ENCODE assay signal across 31 cellular contexts in genomic region chr2:46120792-46121565, GRCh38.
"Had no signal": no experiment of that assay in that cellular context is flagged by ENCODE, and none has a peak within 500 bp of the region (broad histone marks: within the 10 kb centered on the region; RNA-seq: fewer than 3 reads in every experiment).

No MANE protein-coding gene starts in this region.

- H3K4me3 ChIP-seq: ascending aorta, cardiac muscle cell, coronary artery, dorsolateral prefrontal cortex, gastroesophageal sphincter, lung, ovary, sigmoid colon, smooth muscle cell, tibial artery had no signal

- H3K4me1 Mint-ChIP-seq: activated naive CD4-positive, alpha-beta T cell treated with anti-CD3 and anti-CD28 coated beads, Interleukin-2, amount 10 ng/mL, durations not matched to agents 7 days and 5 days; brain; stimulated activated memory B cell treated with anti-CD40 and anti-IgM and Interleukin-4, amounts not matched to agents 10 μg/mL and 1 μg/mL and 100 μg/mL, for 72 hours; stimulated activated naive CD8-positive, alpha-beta T cell treated with anti-CD3 and anti-CD28 coated beads, Interleukin-15, amount 100 ng/mL, for 72 hours had no signal

- H3K27me3 ChIP-seq: ascending aorta, cardiac muscle cell, dorsolateral prefrontal cortex, gastroesophageal sphincter, ovary, sigmoid colon, tibial artery had no signal

- DNase-seq: activated CD4-positive, alpha-beta memory T cell treated with anti-CD3 and anti-CD28 coated beads for 36 hours; activated CD4-positive, alpha-beta T cell treated with anti-CD3 and anti-CD28 coated beads, Interleukin-2, amount 10 ng/mL, durations not matched to agents 24 days and 14 days; activated CD8-positive, alpha-beta memory T cell treated with anti-CD3 and anti-CD28 coated beads, Interleukin-2, amount 50 U/mL, for 4 hours; activated gamma-delta T cell; activated naive CD4-positive, alpha-beta T cell treated with anti-CD3 and anti-CD28 coated beads, Interleukin-2, amount 10 ng/mL, durations not matched to agents 7 days and 5 days; activated naive CD8-positive, alpha-beta T cell treated with anti-CD3 and anti-CD28 coated beads, Interleukin-2, amount 10 ng/mL, durations not matched to agents 7 days and 5 days; activated T-cell treated with anti-CD3 and anti-CD28 coated beads, Interleukin-2, amount 50 U/mL, for 1 hour; cerebellar nuclear complex; dorsolateral prefrontal cortex; effector memory CD4-positive, alpha-beta T cell; naive thymus-derived CD4-positive, alpha-beta T cell; ovary; sigmoid colon; stimulated activated CD4-positive, alpha-beta T cell treated with anti-CD3 and anti-CD28 coated beads, Interleukin-1b, Interleukin-23, amount 100 ng/mL, for 48 hours; stimulated activated CD4-positive, alpha-beta T cell treated with anti-CD3 and anti-CD28 coated beads, Interleukin-4, amount 100 ng/mL, for 4 hours; stimulated activated CD8-positive, alpha-beta memory T cell treated with anti-CD3 and anti-CD28 coated beads, Interleukin-4, amount 100 ng/mL, for 48 hours; stimulated activated naive CD8-positive, alpha-beta T cell treated with anti-CD3 and anti-CD28 coated beads, Interleukin-15, amount 100 ng/mL, for 72 hours; T-helper 9 cell; tibial artery had no signal

- H3K36me3 Mint-ChIP-seq: activated CD4-positive, alpha-beta memory T cell treated with anti-CD3 and anti-CD28 coated beads for 36 hours; activated naive CD4-positive, alpha-beta T cell treated with anti-CD3 and anti-CD28 coated beads, Interleukin-2, amount 10 ng/mL, durations not matched to agents 7 days and 5 days; activated naive CD8-positive, alpha-beta T cell treated with anti-CD3 and anti-CD28 coated beads, Interleukin-2, amount 10 ng/mL, durations not matched to agents 7 days and 5 days; brain had no signal

- H3K36me3 ChIP-seq: ascending aorta, cardiac muscle cell, gastroesophageal sphincter, ovary, sigmoid colon, tibial artery had no signal

- H3K9me3 Mint-ChIP-seq: activated CD4-positive, alpha-beta memory T cell treated with anti-CD3 and anti-CD28 coated beads for 36 hours; activated CD4-positive, alpha-beta T cell treated with anti-CD3 and anti-CD28 coated beads, Interleukin-2, amount 10 ng/mL, durations not matched to agents 24 days and 14 days; activated naive CD4-positive, alpha-beta T cell treated with anti-CD3 and anti-CD28 coated beads, Interleukin-2, amount 10 ng/mL, durations not matched to agents 7 days and 5 days; activated naive CD8-positive, alpha-beta T cell treated with anti-CD3 and anti-CD28 coated beads, Interleukin-2, amount 10 ng/mL, durations not matched to agents 7 days and 5 days; activated T-helper 1 cell treated with anti-CD3 and anti-CD28 coated beads, Interleukin-12 subunit alpha, Interleukin-12 subunit beta, Interleukin-2, Interleukin-4 antibody, amounts not matched to agents 30 ng/mL and 10 ng/mL and 1 ng/mL, durations not matched to agents 14 hours and 24 hours and 36 hours; brain; stimulated activated memory B cell treated with anti-CD40 and anti-IgM and Interleukin-4, amounts not matched to agents 10 μg/mL and 1 μg/mL and 100 μg/mL, for 72 hours; stimulated activated naive CD8-positive, alpha-beta T cell treated with anti-CD3 and anti-CD28 coated beads, Interleukin-15, amount 100 ng/mL, for 72 hours had no signal

- H3K9me3 ChIP-seq: ascending aorta, gastroesophageal sphincter, ovary, sigmoid colon, tibial artery had no signal

- H3K27me3 Mint-ChIP-seq: activated CD4-positive, alpha-beta memory T cell treated with anti-CD3 and anti-CD28 coated beads for 36 hours; activated CD4-positive, alpha-beta T cell treated with anti-CD3 and anti-CD28 coated beads, Interleukin-2, amount 10 ng/mL, durations not matched to agents 24 days and 14 days; activated naive CD8-positive, alpha-beta T cell treated with anti-CD3 and anti-CD28 coated beads, Interleukin-2, amount 10 ng/mL, durations not matched to agents 7 days and 5 days; brain; progenitor cell of endocrine pancreas; stimulated activated memory B cell treated with anti-CD40 and anti-IgM and Interleukin-4, amounts not matched to agents 10 μg/mL and 1 μg/mL and 100 μg/mL, for 72 hours; stimulated activated naive CD8-positive, alpha-beta T cell treated with anti-CD3 and anti-CD28 coated beads, Interleukin-15, amount 100 ng/mL, for 72 hours had no signal

- H3K27ac Mint-ChIP-seq: activated CD4-positive, alpha-beta memory T cell treated with anti-CD3 and anti-CD28 coated beads for 36 hours; activated CD4-positive, alpha-beta T cell treated with anti-CD3 and anti-CD28 coated beads, Interleukin-2, amount 10 ng/mL, durations not matched to agents 24 days and 14 days; activated naive CD4-positive, alpha-beta T cell treated with anti-CD3 and anti-CD28 coated beads, Interleukin-2, amount 10 ng/mL, durations not matched to agents 7 days and 5 days; activated naive CD8-positive, alpha-beta T cell treated with anti-CD3 and anti-CD28 coated beads, Interleukin-2, amount 10 ng/mL, durations not matched to agents 7 days and 5 days; activated T-helper 1 cell treated with anti-CD3 and anti-CD28 coated beads, Interleukin-12 subunit alpha, Interleukin-12 subunit beta, Interleukin-2, Interleukin-4 antibody, amounts not matched to agents 30 ng/mL and 10 ng/mL and 1 ng/mL, durations not matched to agents 14 hours and 24 hours and 36 hours; brain; progenitor cell of endocrine pancreas; stimulated activated memory B cell treated with anti-CD40 and anti-IgM and Interleukin-4, amounts not matched to agents 10 μg/mL and 1 μg/mL and 100 μg/mL, for 72 hours; stimulated activated naive CD8-positive, alpha-beta T cell treated with anti-CD3 and anti-CD28 coated beads, Interleukin-15, amount 100 ng/mL, for 72 hours had no signal

- H3K4me3 Mint-ChIP-seq: activated CD4-positive, alpha-beta memory T cell treated with anti-CD3 and anti-CD28 coated beads for 36 hours; activated CD4-positive, alpha-beta T cell treated with anti-CD3 and anti-CD28 coated beads, Interleukin-2, amount 10 ng/mL, durations not matched to agents 24 days and 14 days; activated naive CD4-positive, alpha-beta T cell treated with anti-CD3 and anti-CD28 coated beads, Interleukin-2, amount 10 ng/mL, durations not matched to agents 7 days and 5 days; activated naive CD8-positive, alpha-beta T cell treated with anti-CD3 and anti-CD28 coated beads, Interleukin-2, amount 10 ng/mL, durations not matched to agents 7 days and 5 days; activated T-helper 1 cell treated with anti-CD3 and anti-CD28 coated beads, Interleukin-12 subunit alpha, Interleukin-12 subunit beta, Interleukin-2, Interleukin-4 antibody, amounts not matched to agents 30 ng/mL and 10 ng/mL and 1 ng/mL, durations not matched to agents 14 hours and 24 hours and 36 hours; brain; naive thymus-derived CD4-positive, alpha-beta T cell; stimulated activated memory B cell treated with anti-CD40 and anti-IgM and Interleukin-4, amounts not matched to agents 10 μg/mL and 1 μg/mL and 100 μg/mL, for 72 hours; stimulated activated naive CD8-positive, alpha-beta T cell treated with anti-CD3 and anti-CD28 coated beads, Interleukin-15, amount 100 ng/mL, for 72 hours had no signal

- H3K27ac ChIP-seq: ascending aorta, cardiac muscle cell, dorsolateral prefrontal cortex, ovary, tibial artery, VCaP had no signal

- ATAC-seq: gastroesophageal sphincter; left lobe of liver; naive thymus-derived CD4-positive, alpha-beta T cell; stimulated activated memory B cell treated with anti-CD40 and anti-IgM and Interleukin-4, amounts not matched to agents 10 μg/mL and 1 μg/mL and 100 μg/mL, for 72 hours; stimulated activated naive CD8-positive, alpha-beta T cell treated with anti-CD3 and anti-CD28 coated beads, Interleukin-15, amount 100 ng/mL, for 72 hours had no signal
